Comparison of ENCODE assay signal across 14 cellular contexts in genomic region chr21:26800455-26801454, GRCh38. TPM values are rescaled to one million over a fixed set of nuclear protein-coding genes. Genes with fewer than 3 reads are reported as not detected.
A peak's percentile ranks its signal among the peaks of the same experiment; 100 is the strongest.
DNase-seq lines count a peak whose midpoint lies in the region; ATAC-seq, FAIRE-seq and TF ChIP-seq lines count a peak whose summit lies in the region.
"Had no signal": no experiment of that assay in that cellular context is flagged by ENCODE, and none has a peak within 500 bp of the region (broad histone marks: within the 10 kb centered on the region; RNA-seq: fewer than 3 reads in every experiment).

No MANE protein-coding gene starts in this region.

- intact Hi-C loops in HepG2 (cut with micrococcal nuclease; ENCODE audit: unreplicated experiment) = no loop called here

- H3K4me1 ChIP-seq in liver (ENCODE audit: control insufficient read depth in 4 of 4, insufficient read depth in 4 of 4, low read length in 3 of 4) (no peaks in the 10 kb centered on the region), HepG2 (ENCODE audit: insufficient read depth, low read length) (no peaks in the 10 kb centered on the region), gastroesophageal sphincter (peaks cover 0 to 31% (median 2%) of the 10 kb centered on the region in 3 donors), parathyroid adenoma (no peaks in the 10 kb centered on the region)

- TF ChIP-seq POLR2A in HepG2 (IDR thresholded peaks at IDR 0.05; ENCODE audit: insufficient read depth in 1 of 2, low read depth in 2 of 2, low read length in 2 of 2) (no peak), gastroesophageal sphincter (IDR thresholded peaks at IDR 0.05) (no peak)

- no peak for TF ChIP-seq CTCF in liver (IDR thresholded peaks at IDR 0.05; ENCODE audit: low read depth, low read length, missing input control)
- no peak for TF ChIP-seq CTCF in HepG2 (CRISPR knock-in tag; IDR thresholded peaks at IDR 0.05)
- TF ChIP-seq CTCF in gastroesophageal sphincter (IDR thresholded peaks at IDR 0.05) = no peak
- TF ChIP-seq CTCF in parathyroid adenoma (IDR thresholded peaks at IDR 0.05) = no peak

- H3K4me2 ChIP-seq in HepG2 (ENCODE audit: low read depth, low read length) (no peak overlapping the region), parathyroid adenoma (ENCODE audit: low read length) (no peak overlapping the region)

- H3K9me3 ChIP-seq in liver (ENCODE audit: control insufficient read depth in 4 of 4, low read length in 3 of 4) = no peaks in the 10 kb centered on the region
- peaks cover 29% of the 10 kb centered on the region for H3K9me3 ChIP-seq in HepG2 (ENCODE audit: low read length)
- no peaks in the 10 kb centered on the region for H3K9me3 ChIP-seq in gastroesophageal sphincter
- no peaks in the 10 kb centered on the region for H3K9me3 ChIP-seq in parathyroid adenoma (ENCODE audit: control insufficient read depth, low read length)

- H3K27ac ChIP-seq in liver (ENCODE audit: low read depth in 1 of 2, low read length in 2 of 2) (peak overlapping the region; percentile 27 to 60), HepG2 (ENCODE audit: extremely low read length, insufficient read depth, low read length) (no peak overlapping the region), gastroesophageal sphincter (peak overlapping the region; percentile 40 to 80 (median 63)), parathyroid adenoma (peak overlapping the region; percentile 51)

- H3K27me3 ChIP-seq in liver (ENCODE audit: control insufficient read depth in 4 of 4, insufficient read depth in 4 of 4, low read length in 3 of 4) (peaks cover 0 to 3% (median under 1%) of the 10 kb centered on the region in 4 donors), HepG2 (ENCODE audit: control insufficient read depth in 1 of 2, insufficient read depth in 2 of 2, low read length in 2 of 2) (no peaks in the 10 kb centered on the region), gastroesophageal sphincter (no peaks in the 10 kb centered on the region), parathyroid adenoma (ENCODE audit: control insufficient read depth, insufficient read depth, low read length) (no peaks in the 10 kb centered on the region)

- no peaks in the 10 kb centered on the region for H4K20me1 ChIP-seq in HepG2 (ENCODE audit: insufficient read depth, low read length)

- TF ChIP-seq EP300 in HepG2 (IDR thresholded peaks at IDR 0.05; ENCODE audit: low read depth in 2 of 2, low read length in 2 of 2) (no peak), HepG2 (CRISPR knock-in tag; IDR thresholded peaks at IDR 0.05; ENCODE audit: borderline replicate concordance) (no peak), gastroesophageal sphincter (IDR thresholded peaks at IDR 0.05) (no peak)

- no peak for ATAC-seq in HepG2
- peak; percentile 61 for ATAC-seq in gastroesophageal sphincter
- ATAC-seq in GM21737 (IDR thresholded peaks at IDR 0.05; ENCODE audit: unreplicated experiment) = no peak
- ATAC-seq in HG02759 (IDR thresholded peaks at IDR 0.05; ENCODE audit: unreplicated experiment) = no peak

- 48% methylated on average over 11 of the region's 11 CpGs for WGBS in liver
- 11% methylated on average over 11 of the region's 11 CpGs for WGBS in HepG2 (ENCODE audit: low lambda C conversion rate)
- WGBS in gastroesophageal sphincter (ENCODE audit: low coverage in 1 of 2), 2 donors = 47 to 51% methylated on average over 11 of the region's 11 CpGs

- DNase-seq in HepG2 (ENCODE audit: low spot score) (no peak), DMS 273 treated with DMSO at 0.1 percent for 48 hours (lab: John Stamatoyannopoulos, UW) (no peak), superior temporal gyrus (ENCODE audit: extremely low spot score) (no peak)
- DNase-seq: activated CD4-positive, CD25-positive, alpha-beta regulatory T cell treated with anti-CD3 and anti-CD28 coated beads, Interleukin-2, amount 50 U/mL, for 72 hours; activated effector memory CD4-positive, alpha-beta T cell treated with anti-CD3 and anti-CD28 coated beads, Interleukin-2, amount 50 U/mL, for 16 hours; kidney glomerular epithelial cell; NCI-H187; stimulated activated naive CD4-positive, alpha-beta T cell treated with Interleukin-2 at 50 U/mL for 16 hours had no signal

- in situ Hi-C loops in HepG2 (cut with HindIII; ENCODE audit: extremely low pct_ligation_motif_present, low pct_unique_long_range_greater_than_20kb) = no loop called here

- CTCF ChIA-PET in HepG2 (lab: Yijun Ruan, JAX; ENCODE audit: low intra/inter-chr PET ratio, low total read pairs) = no interaction called here

- no peaks in the 10 kb centered on the region for H3K36me3 ChIP-seq in liver (ENCODE audit: control insufficient read depth in 4 of 4, insufficient read depth in 3 of 4, low read depth in 1 of 4, low read length in 3 of 4)
- H3K36me3 ChIP-seq in HepG2 (replicated peaks in 1 of 2; ENCODE audit: control insufficient read depth in 1 of 2, insufficient read depth in 2 of 2, low read length in 2 of 2) = no peaks in the 10 kb centered on the region
- H3K36me3 ChIP-seq in gastroesophageal sphincter = no peaks in the 10 kb centered on the region
- H3K36me3 ChIP-seq in parathyroid adenoma (ENCODE audit: control insufficient read depth, insufficient read depth, low read length) = no peaks in the 10 kb centered on the region

- POLR2A ChIA-PET in HepG2 (lab: Yijun Ruan, JAX) = no interaction called here

- no TSS peak for BruUV-seq in HepG2 (replicated peaks; lab: Mats Ljungman, UMichigan)

- H3K4me3 ChIP-seq in liver (ENCODE audit: low read depth in 1 of 3, low read length in 3 of 3) = no peak overlapping the region
- no peak overlapping the region for H3K4me3 ChIP-seq in HepG2 (replicated peaks in 1 of 3; ENCODE audit: insufficient read depth in 1 of 3, low read depth in 2 of 3, low read length in 3 of 3)
- no peak overlapping the region for H3K4me3 ChIP-seq in gastroesophageal sphincter
- H3K4me3 ChIP-seq in parathyroid adenoma (ENCODE audit: low read depth, low read length) = no peak overlapping the region

- H3K9ac ChIP-seq in liver (ENCODE audit: low read depth in 1 of 2, low read length in 2 of 2) (no peak overlapping the region), HepG2 (ENCODE audit: insufficient read depth, low read depth, low read length) (no peak overlapping the region), parathyroid adenoma (no peak overlapping the region)

- H2AFZ ChIP-seq in HepG2 (ENCODE audit: low read length) = no peak overlapping the region
- no peak overlapping the region for H2AFZ ChIP-seq in parathyroid adenoma

- TF ChIP-seq RAD21 in liver (IDR thresholded peaks at IDR 0.05) (no peak), HepG2 (CRISPR knock-in tag; IDR thresholded peaks at IDR 0.05) (no peak)

- H3K79me2 ChIP-seq in HepG2 (ENCODE audit: insufficient read depth, low read length) (no peaks in the 10 kb centered on the region), parathyroid adenoma (no peaks in the 10 kb centered on the region)

- FAIRE-seq in HepG2 (lab: Jason Lieb, UNC) = no peak
- FAIRE-seq: G401.6 had no signal

TF ChIP-seq in liver, 16 proteins besides CTCF, POLR2A, EP300 and RAD21 (continues in another document):
- TF ChIP-seq HNF4A (conservative IDR thresholded peaks at IDR 0.05) = no peak
- no peak for TF ChIP-seq TAF1 (conservative IDR thresholded peaks at IDR 0.05)
- no peak for TF ChIP-seq YY1 (IDR thresholded peaks at IDR 0.05)
- no peak for TF ChIP-seq GABPA (IDR thresholded peaks at IDR 0.05 in 1 of 2, conservative IDR thresholded peaks at IDR 0.05 in 1 of 2)
- TF ChIP-seq NR2F2 (IDR thresholded peaks at IDR 0.05) = no peak
- TF ChIP-seq EGR1 (IDR thresholded peaks at IDR 0.05; ENCODE audit: low read depth in 2 of 2) = no peak
- TF ChIP-seq ATF3 (IDR thresholded peaks at IDR 0.05) = no peak

TF ChIP-seq in HepG2, 621 proteins besides CTCF, POLR2A, EP300 and RAD21 (continues in another document):
- no peak for TF ChIP-seq TRAFD1 (CRISPR knock-in tag; IDR thresholded peaks at IDR 0.05; ENCODE audit: borderline replicate concordance)
- no peak for TF ChIP-seq ZNF232 (CRISPR knock-in tag; IDR thresholded peaks at IDR 0.05; ENCODE audit: borderline replicate concordance)

RNA-seq across cellular contexts. Expression of gene ADAMTS1, which starts 44.5 kb away (rescaled TPM):
- total RNA-seq in liver = 10 to 100 TPM; 13.4 to 23.1 TPM
- polyA plus RNA-seq in liver = 1 to 10 TPM; 3.3 to 8.0 TPM
- total RNA-seq in HepG2 (2016; rRNA removed; fragmentation: Illumina TruSeq; extraction: Trizol) = 0.02 TPM in 1 of 2 replicates, not detected in the other
- not detected in 2 replicates for total RNA-seq in HepG2 (2016; cell fraction: cytosol; rRNA removed; fragmentation: Illumina TruSeq; extraction: Trizol; ENCODE audit: low read depth)
- total RNA-seq in HepG2 (2016; cell fraction: insoluble cytoplasmic fraction; rRNA removed; fragmentation: Illumina TruSeq; extraction: Trizol) = 0.15 TPM in 1 of 2 replicates, not detected in the other
- 0.12 TPM in 1 of 2 replicates, not detected in the other for total RNA-seq in HepG2 (2016; cell fraction: membrane; rRNA removed; fragmentation: Illumina TruSeq; extraction: Trizol)
- total RNA-seq in HepG2 (2016; cell fraction: nucleus; rRNA removed; fragmentation: Illumina TruSeq; extraction: Trizol) = 0.16 and 0.68 TPM in 2 replicates
- polyA plus RNA-seq in HepG2 (2011; rRNA removed) = 0.11 and 0.34 TPM in 2 replicates
- 0.31 and 0.36 TPM in 2 replicates for polyA plus RNA-seq in HepG2 (2011; cell fraction: cytosol; rRNA removed)
- 1.0 and 1.2 TPM in 2 replicates for polyA plus RNA-seq in HepG2 (2011; cell fraction: nucleus; rRNA removed)
- 0.13 and 0.19 TPM in 2 replicates for polyA plus RNA-seq in HepG2 (2012)
- not detected in 2 replicates for polyA plus RNA-seq in HepG2 (2016; cell fraction: cytosol; fragmentation: Illumina TruSeq; extraction: Trizol; ENCODE audit: low read depth)
- polyA plus RNA-seq in HepG2 (2016; cell fraction: insoluble cytoplasmic fraction; fragmentation: Illumina TruSeq; extraction: Trizol; ENCODE audit: low read depth) = 0.04 TPM in 1 of 2 replicates, not detected in the other
- polyA plus RNA-seq in HepG2 (2016; cell fraction: membrane; fragmentation: Illumina TruSeq; extraction: Trizol; ENCODE audit: low read depth) = not detected in 2 replicates
- 0.16 TPM in 1 of 2 replicates, not detected in the other for polyA plus RNA-seq in HepG2 (2016; cell fraction: nucleus; fragmentation: Illumina TruSeq; extraction: Trizol; ENCODE audit: insufficient read depth, low read depth)
- polyA minus RNA-seq in HepG2 (2011; rRNA and poly(A)+ RNA removed; ENCODE audit: low replicate concordance) = 0.66 and 525 TPM in 2 replicates
- polyA minus RNA-seq in HepG2 (2011; cell fraction: cytosol; rRNA and poly(A)+ RNA removed) = 9.5 and 10.6 TPM in 2 replicates
- 3.1 and 4.2 TPM in 2 replicates for polyA minus RNA-seq in HepG2 (2011; cell fraction: nucleus; rRNA and poly(A)+ RNA removed)
- 100 to 1,000 TPM in 2 of 4 donors, 10 to 100 TPM in 2; 68.5 to 144 (median 103) TPM for total RNA-seq in gastroesophageal sphincter

Comparison
In these comparisons a context has a peak if more than half of its experiments do, and no peak if none do; other contexts are left out.
1. RNA of gene ADAMTS1, which starts 44.5 kb away (total RNA-seq): 68.5 to 144 TPM in gastroesophageal sphincter and 13.4 to 23.1 TPM in liver; 0.02 to 0.68 TPM in HepG2; every median in the first group is over 4 times any median in the second.